In genomic region chr16:66714659-66715307, GRCh38 we compare ENCODE assay signal across 16 cellular contexts. TPM values are rescaled to one million over a fixed set of nuclear protein-coding genes. Genes with fewer than 3 reads are reported as not detected.
DNase-seq lines count a peak whose midpoint lies in the region; ATAC-seq, FAIRE-seq and TF ChIP-seq lines count a peak whose summit lies in the region.
"Had no signal": no experiment of that assay in that cellular context is flagged by ENCODE, and none has a peak within 500 bp of the region (broad histone marks: within the 10 kb centered on the region; RNA-seq: fewer than 3 reads in every experiment).

No MANE protein-coding gene starts in this region.

- dilution Hi-C loops in IMR-90 (cut with HindIII; ENCODE audit: low sequenced_read_pairs, unreplicated experiment) (no loop called here), keratinocyte (cut with MboI; ENCODE audit: extremely low pct_ligation_motif_present, low sequenced_read_pairs) (no loop called here)

- H3K36me3 ChIP-seq in BE2C = no peaks in the 10 kb centered on the region; the same call in 1 of the 2 replicates
- 0 out of 2 replicates have a peak, but pooled peaks cover 4% of the 10 kb centered on the region for H3K36me3 ChIP-seq in IMR-90 (ENCODE audit: control insufficient read depth, insufficient read depth, low read length)
- H3K36me3 ChIP-seq in keratinocyte (ENCODE audit: control insufficient read depth in 2 of 2, extremely low read depth in 1 of 2, insufficient read depth in 2 of 2, low read length in 2 of 2) = no peaks in the 10 kb centered on the region

- TF ChIP-seq CTCF in BE2C (IDR thresholded peaks at IDR 0.05; ENCODE audit: low read depth, low read length) = no peak
- TF ChIP-seq CTCF in IMR-90 (conservative IDR thresholded peaks at IDR 0.05; ENCODE audit: low read depth, low read length) = no peak
- no peak for TF ChIP-seq CTCF in keratinocyte (optimal IDR thresholded peaks at IDR 0.05 in 1 of 3, IDR thresholded peaks at IDR 0.05 in 1 of 3, conservative IDR thresholded peaks at IDR 0.05 in 1 of 3; ENCODE audit: extremely low read depth in 1 of 3, insufficient read depth in 2 of 3, low read length in 3 of 3)
- TF ChIP-seq CTCF in GM13977 (IDR thresholded peaks at IDR 0.05; ENCODE audit: extremely low read depth, insufficient read depth, missing control alignments) = no peak

- H4K5ac ChIP-seq in IMR-90 (ENCODE audit: low read depth, low read length) = no peak overlapping the region

- H3K27me3 ChIP-seq in BE2C (no peaks in the 10 kb centered on the region), IMR-90 (ENCODE audit: control insufficient read depth, insufficient read depth, low read length) (no peaks in the 10 kb centered on the region), keratinocyte (ENCODE audit: control insufficient read depth, extremely low read depth, insufficient read depth, low read length) (no peaks in the 10 kb centered on the region)
- H3K27me3 ChIP-seq: ascending aorta, neutrophil had no signal

- H3K79me1 ChIP-seq in IMR-90 (ENCODE audit: low read depth in 1 of 2, low read length in 2 of 2) = peaks cover 0 to 2% of the 10 kb centered on the region in 2 experiments; a peak in 1 of 4 replicates

- H3K14ac ChIP-seq in IMR-90 (replicated peaks; ENCODE audit: low read depth, low read length) = no peak overlapping the region

- H3K9me1 ChIP-seq in IMR-90 (ENCODE audit: insufficient read depth, low read length) (peaks cover 6% of the 10 kb centered on the region), keratinocyte (ENCODE audit: control insufficient read depth, extremely low read depth, insufficient read depth, low read length) (peaks cover 3% of the 10 kb centered on the region)

- DNase-seq in BE2C = peak; percentile 53
- DNase-seq in IMR-90 = no peak
- peak; percentile 77 for DNase-seq in RPMI8226
- peak; percentile 87 for DNase-seq in keratinocyte (ENCODE audit: low read depth, low spot score)
- DNase-seq in inferior parietal cortex (ENCODE audit: extremely low spot score) = no peak
- no peak for DNase-seq in NCI-H1436 treated with DMSO at 0.1 percent for 48 hours (lab: John Stamatoyannopoulos, UW)
- no peak for DNase-seq in NCI-H187 treated with DMSO at 0.1 percent for 48 hours (lab: John Stamatoyannopoulos, UW)
- no peak for DNase-seq in GM13977 (ENCODE audit: low spot score)
- DNase-seq: activated effector memory CD4-positive, alpha-beta T cell treated with anti-CD3 and anti-CD28 coated beads, Interleukin-2, amount 50 U/mL, for 16 hours; H9; Karpas-422; mesenchymal stem cell had no signal

- H4K91ac ChIP-seq in IMR-90 (ENCODE audit: insufficient read depth, low read depth, low read length) = no peak overlapping the region

- H2AFZ ChIP-seq in IMR-90 (replicated peaks; ENCODE audit: low read length, poor library complexity) = no peak overlapping the region
- no peak overlapping the region for H2AFZ ChIP-seq in keratinocyte (ENCODE audit: control insufficient read depth, low read length)

- no CpG with 5 or more reads among the region's 6 CpGs for WGBS in IMR-90 (ENCODE audit: extremely low coverage in 2 of 2, insufficient read length in 1 of 2), 2 experiments

- TF ChIP-seq RAD21 in IMR-90 (IDR thresholded peaks at IDR 0.05; ENCODE audit: low read length) = no peak

- no peak for TF ChIP-seq POLR2A in IMR-90 (IDR thresholded peaks at IDR 0.05; ENCODE audit: low read depth, low read length)

- H2AK5ac ChIP-seq in IMR-90 (ENCODE audit: low read depth, low read length) = no peak overlapping the region

- H3K4me2 ChIP-seq in IMR-90 (ENCODE audit: low read depth, low read length) (no peak overlapping the region), keratinocyte (ENCODE audit: control insufficient read depth, extremely low read depth, insufficient read depth, low read depth, low read length) (peak overlapping the region; percentile 20)

- no peak overlapping the region for H3K18ac ChIP-seq in IMR-90 (ENCODE audit: low read depth, low read length)

- H2BK120ac ChIP-seq in IMR-90 (ENCODE audit: low read depth, low read length) = no peak overlapping the region; the same call in 1 of the 2 replicates

- H3K27ac ChIP-seq in IMR-90 (ENCODE audit: insufficient read depth, low read length) (no peak overlapping the region), keratinocyte (ENCODE audit: control insufficient read depth, insufficient read depth, low read length) (peak overlapping the region; percentile 58)
- H3K27ac ChIP-seq: ascending aorta, HL-60, neutrophil, VCaP had no signal

- H3K4ac ChIP-seq in IMR-90 (ENCODE audit: low read depth, low read length) = no peak overlapping the region

- H3K9ac ChIP-seq in IMR-90 (ENCODE audit: low read depth, low read length) (no peak overlapping the region), keratinocyte (ENCODE audit: control insufficient read depth, extremely low read depth, insufficient read depth, low read length) (peak overlapping the region; percentile 8)

- H4K20me1 ChIP-seq in IMR-90 (ENCODE audit: insufficient read depth, low read length) = peaks cover 3% of the 10 kb centered on the region; the same call in 1 of the 2 replicates
- no peaks in the 10 kb centered on the region for H4K20me1 ChIP-seq in keratinocyte (ENCODE audit: control insufficient read depth, extremely low read depth, insufficient read depth, low read length)

- no peak overlapping the region for H2BK15ac ChIP-seq in IMR-90 (ENCODE audit: low read depth, low read length)

- peak; percentile 87 for FAIRE-seq in keratinocyte (lab: Jason Lieb, UNC)

- in situ Hi-C loops in IMR-90 (cut with MboI; ENCODE audit: low sequenced_read_pairs) (no loop called here), GM13977 (cut with MboI; ENCODE audit: low pct_unique_long_range_greater_than_20kb, low sequenced_read_pairs, unreplicated experiment) (no loop called here)

- no peak overlapping the region for H4K8ac ChIP-seq in IMR-90 (ENCODE audit: low read depth in 2 of 2, low read length in 2 of 2)

- POLR2A ChIA-PET in IMR-90 (lab: Charles Lee; ENCODE audit: unreplicated experiment) = no interaction called here

- H3K4me1 ChIP-seq in BE2C (peaks cover 3% of the 10 kb centered on the region; the same call in 1 of the 2 replicates), IMR-90 (ENCODE audit: control insufficient read depth, insufficient read depth, low read length) (peaks cover 5% of the 10 kb centered on the region), keratinocyte (ENCODE audit: control insufficient read depth, extremely low read depth, insufficient read depth, low read length) (peaks cover 38% of the 10 kb centered on the region)

- no peaks in the 10 kb centered on the region for H3K79me2 ChIP-seq in keratinocyte (ENCODE audit: control insufficient read depth, insufficient read depth, low read length)

- H3K9me3 ChIP-seq in BE2C (no peaks in the 10 kb centered on the region), IMR-90 (ENCODE audit: control insufficient read depth, insufficient read depth, low read length) (peaks cover 5% of the 10 kb centered on the region), keratinocyte (ENCODE audit: control insufficient read depth, low read depth, low read length) (peaks cover 2% of the 10 kb centered on the region)
- H3K9me3 ChIP-seq: ascending aorta, neutrophil had no signal

- BruUV-seq in IMR-90 (replicated peaks; lab: Mats Ljungman, UMichigan) = no TSS peak

- no peak overlapping the region for H2BK5ac ChIP-seq in IMR-90 (ENCODE audit: low read depth, low read length, poor library complexity, severe bottlenecking)

- H2BK20ac ChIP-seq in IMR-90 (ENCODE audit: low read depth, low read length) = no peak overlapping the region

- H3K56ac ChIP-seq in IMR-90 (ENCODE audit: extremely low read depth, insufficient read depth, low read length) = no peak overlapping the region

- H3K4me3 ChIP-seq in BE2C (ENCODE audit: low read depth, low read length) (no peak overlapping the region), IMR-90 (ENCODE audit: insufficient read depth, low read depth, low read length) (no peak overlapping the region), keratinocyte (ENCODE audit: control insufficient read depth in 2 of 3, extremely low read depth in 1 of 3, insufficient read depth in 2 of 3, low read depth in 1 of 3, low read length in 3 of 3) (no peak overlapping the region)
- H3K4me3 ChIP-seq: ascending aorta had no signal

- peak overlapping the region; percentile 59; the same call in 1 of the 2 replicates for H3K23ac ChIP-seq in IMR-90 (ENCODE audit: low read depth, low read length)

- CTCF ChIA-PET in IMR-90 (lab: Yijun Ruan, JAX) = interaction anchor here (1.1 kb wide), 1 partner anchor 25 kb away, joined by 3 read pairs; no protein-coding TSS in a partner anchor

- no peak for ATAC-seq in IMR-90 (ENCODE audit: low read depth)

- intact Hi-C loops in IMR-90 (cut with micrococcal nuclease) = no loop called here

- H2AK9ac ChIP-seq in IMR-90 (replicated peaks; ENCODE audit: low read depth, low read length, poor library complexity) = no peak overlapping the region

RNA-seq across cellular contexts. Expression of gene CMTM4, which starts 18.2 kb away (rescaled TPM):
- polyA plus RNA-seq in BE2C (2012; ENCODE audit: insufficient read depth, insufficient read length, low read depth) = 10.0 TPM
- total RNA-seq in IMR-90 (2012; rRNA removed) = 14.5 and 15.8 TPM in 2 replicates
- polyA plus RNA-seq in IMR-90 (2012; rRNA removed) = 8.3 and 9.0 TPM in 2 replicates
- 6.4 and 6.6 TPM in 2 replicates for polyA plus RNA-seq in IMR-90 (2012; cell fraction: cytosol; rRNA removed)
- 9.1 and 16.7 TPM in 2 replicates for polyA plus RNA-seq in IMR-90 (2012; cell fraction: nucleus; rRNA removed; ENCODE audit: low replicate concordance)
- polyA plus RNA-seq in keratinocyte = 18.0 to 25.1 TPM (median 23.1 TPM) in 3 replicates
- 4.4 TPM for polyA plus RNA-seq in keratinocyte (2011; ENCODE audit: low read depth)
- polyA plus RNA-seq in keratinocyte (2011; cell fraction: cytosol; rRNA removed) = 18.2 and 22.7 TPM in 2 replicates
- polyA plus RNA-seq in keratinocyte (2011; cell fraction: nucleus; rRNA removed) = 43.4 and 45.6 TPM in 2 replicates
- polyA plus RNA-seq in keratinocyte (2012; ENCODE audit: low replicate concordance) = 14.5 and 15.8 TPM in 2 replicates
- 30.8 to 60.5 TPM (median 46.1 TPM) in 3 replicates for polyA minus RNA-seq in keratinocyte
- 37.2 TPM for polyA minus RNA-seq in keratinocyte (2011; cell fraction: cytosol; rRNA and poly(A)+ RNA removed)
- 41.9 and 58.3 TPM in 2 replicates for polyA minus RNA-seq in keratinocyte (2011; cell fraction: nucleus; rRNA and poly(A)+ RNA removed)

RNA-seq across cellular contexts. Expression of gene DYNC1LI2, which starts 36.6 kb away (rescaled TPM):
- 120 TPM for polyA plus RNA-seq in BE2C (2012; ENCODE audit: insufficient read depth, insufficient read length, low read depth)
- total RNA-seq in IMR-90 (2012; rRNA removed) = 88.4 and 98.9 TPM in 2 replicates
- 54.2 and 65.3 TPM in 2 replicates for polyA plus RNA-seq in IMR-90 (2012; rRNA removed)
- 132 and 238 TPM in 2 replicates for polyA plus RNA-seq in IMR-90 (2012; cell fraction: cytosol; rRNA removed)
- polyA plus RNA-seq in IMR-90 (2012; cell fraction: nucleus; rRNA removed; ENCODE audit: low replicate concordance) = 144 and 334 TPM in 2 replicates
- 53.0 to 66.0 TPM (median 55.5 TPM) in 3 replicates for polyA plus RNA-seq in keratinocyte
- 71.3 TPM for polyA plus RNA-seq in keratinocyte (2011; ENCODE audit: low read depth)
- polyA plus RNA-seq in keratinocyte (2011; cell fraction: cytosol; rRNA removed) = 35.4 and 41.7 TPM in 2 replicates
- 174 and 181 TPM in 2 replicates for polyA plus RNA-seq in keratinocyte (2011; cell fraction: nucleus; rRNA removed)
- 42.9 and 54.0 TPM in 2 replicates for polyA plus RNA-seq in keratinocyte (2012; ENCODE audit: low replicate concordance)
- 48.4 to 57.2 TPM (median 49.2 TPM) in 3 replicates for polyA minus RNA-seq in keratinocyte
- polyA minus RNA-seq in keratinocyte (2011; cell fraction: cytosol; rRNA and poly(A)+ RNA removed) = 29.9 TPM
- 41.9 and 92.7 TPM in 2 replicates for polyA minus RNA-seq in keratinocyte (2011; cell fraction: nucleus; rRNA and poly(A)+ RNA removed)

Comparison
In these comparisons a context has a peak if more than half of its experiments do, and no peak if none do; other contexts are left out.
1. DNase-seq: peak in BE2C (single experiment), RPMI8226 (single experiment) and keratinocyte (single experiment); none in IMR-90 (single experiment), inferior parietal cortex (single experiment), NCI-H1436 treated with DMSO at 0.1 percent for 48 hours (single experiment), NCI-H187 treated with DMSO at 0.1 percent for 48 hours (single experiment) and GM13977 (single experiment).